In the genomic region with DNA sequence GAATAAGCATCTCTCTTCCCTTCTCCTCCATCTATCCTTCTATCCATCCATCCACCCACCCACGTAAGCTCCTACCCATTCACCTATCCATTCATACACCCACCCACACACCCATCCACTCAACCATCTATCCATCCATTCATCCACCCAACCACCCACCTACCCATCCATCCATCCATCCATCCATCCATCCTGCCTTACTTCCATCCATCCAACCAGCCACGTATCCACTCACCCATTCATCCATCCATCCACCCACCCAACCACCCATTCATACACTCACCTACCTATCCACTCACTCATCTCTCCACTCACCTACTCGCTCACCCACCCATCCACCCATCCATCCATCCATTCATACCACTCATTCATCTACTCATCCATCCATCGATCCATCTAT, we compare ENCODE assay signal across 1 cellular context.
TF ChIP-seq lines count a peak whose summit lies in the region.

No MANE protein-coding gene starts in this region.

TF ChIP-seq in K562, 482 proteins besides CTCF, POLR2A, EP300 and RAD21:
- TF ChIP-seq, protein P1, sequence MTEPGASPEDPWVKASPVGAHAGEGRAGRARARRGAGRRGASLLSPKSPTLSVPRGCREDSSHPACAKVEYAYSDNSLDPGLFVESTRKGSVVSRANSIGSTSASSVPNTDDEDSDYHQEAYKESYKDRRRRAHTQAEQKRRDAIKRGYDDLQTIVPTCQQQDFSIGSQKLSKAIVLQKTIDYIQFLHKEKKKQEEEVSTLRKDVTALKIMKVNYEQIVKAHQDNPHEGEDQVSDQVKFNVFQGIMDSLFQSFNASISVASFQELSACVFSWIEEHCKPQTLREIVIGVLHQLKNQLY (CRISPR knock-in tag; conservative IDR thresholded peaks at IDR 0.05), result no peak
- TF ChIP-seq, protein P2, sequence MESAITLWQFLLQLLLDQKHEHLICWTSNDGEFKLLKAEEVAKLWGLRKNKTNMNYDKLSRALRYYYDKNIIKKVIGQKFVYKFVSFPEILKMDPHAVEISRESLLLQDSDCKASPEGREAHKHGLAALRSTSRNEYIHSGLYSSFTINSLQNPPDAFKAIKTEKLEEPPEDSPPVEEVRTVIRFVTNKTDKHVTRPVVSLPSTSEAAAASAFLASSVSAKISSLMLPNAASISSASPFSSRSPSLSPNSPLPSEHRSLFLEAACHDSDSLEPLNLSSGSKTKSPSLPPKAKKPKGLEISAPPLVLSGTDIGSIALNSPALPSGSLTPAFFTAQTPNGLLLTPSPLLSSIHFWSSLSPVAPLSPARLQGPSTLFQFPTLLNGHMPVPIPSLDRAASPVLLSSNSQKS (CRISPR knock-in tag; IDR thresholded peaks at IDR 0.05), result no peak
- no peak for TF ChIP-seq ZC3H11A (IDR thresholded peaks at IDR 0.05; ENCODE audit: low read depth, low read length)
- TF ChIP-seq ETV5 (CRISPR knock-in tag; IDR thresholded peaks at IDR 0.05; ENCODE audit: low read depth), result no peak
- TF ChIP-seq SMARCA4 (IDR thresholded peaks at IDR 0.05), result no peak
- TF ChIP-seq, protein P3, sequence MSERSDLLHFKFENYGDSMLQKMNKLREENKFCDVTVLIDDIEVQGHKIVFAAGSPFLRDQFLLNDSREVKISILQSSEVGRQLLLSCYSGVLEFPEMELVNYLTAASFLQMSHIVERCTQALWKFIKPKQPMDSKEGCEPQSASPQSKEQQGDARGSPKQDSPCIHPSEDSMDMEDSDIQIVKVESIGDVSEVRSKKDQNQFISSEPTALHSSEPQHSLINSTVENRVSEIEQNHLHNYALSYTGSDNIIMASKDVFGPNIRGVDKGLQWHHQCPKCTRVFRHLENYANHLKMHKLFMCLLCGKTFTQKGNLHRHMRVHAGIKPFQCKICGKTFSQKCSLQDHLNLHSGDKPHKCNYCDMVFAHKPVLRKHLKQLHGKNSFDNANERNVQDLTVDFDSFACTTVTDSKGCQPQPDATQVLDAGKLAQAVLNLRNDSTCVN (CRISPR knock-in tag; IDR thresholded peaks at IDR 0.05), result 0 out of 2 replicates have a peak, but pooled peaks have one; percentile 53
